3 cellular contexts compared by ENCODE assay signal in genomic region chr20:742156-742555, GRCh38.
TF ChIP-seq lines count a peak whose summit lies in the region.

No MANE protein-coding gene starts in this region.

TF ChIP-seq in HepG2, 621 proteins besides CTCF, POLR2A, EP300 and RAD21:
- 0 out of 2 replicates have a peak, but pooled peaks have one; percentile 21 for TF ChIP-seq ZMYM3 (CRISPR knock-in tag; IDR thresholded peaks at IDR 0.05)
- TF ChIP-seq ZNF768 (CRISPR knock-in tag; IDR thresholded peaks at IDR 0.05), result peak; percentile 83; the same call in 1 of the 2 replicates
- TF ChIP-seq, protein P1, sequence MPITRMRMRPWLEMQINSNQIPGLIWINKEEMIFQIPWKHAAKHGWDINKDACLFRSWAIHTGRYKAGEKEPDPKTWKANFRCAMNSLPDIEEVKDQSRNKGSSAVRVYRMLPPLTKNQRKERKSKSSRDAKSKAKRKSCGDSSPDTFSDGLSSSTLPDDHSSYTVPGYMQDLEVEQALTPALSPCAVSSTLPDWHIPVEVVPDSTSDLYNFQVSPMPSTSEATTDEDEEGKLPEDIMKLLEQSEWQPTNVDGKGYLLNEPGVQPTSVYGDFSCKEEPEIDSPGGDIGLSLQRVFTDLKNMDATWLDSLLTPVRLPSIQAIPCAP (CRISPR knock-in tag; IDR thresholded peaks at IDR 0.05; ENCODE audit: low read depth), result no peak
- no peak for TF ChIP-seq ZBTB39 (CRISPR knock-in tag; IDR thresholded peaks at IDR 0.05)

TF ChIP-seq in HEK293, 187 proteins besides CTCF, POLR2A, EP300 and RAD21:
- 0 out of 2 replicates have a peak, but pooled peaks have one; percentile 80 for TF ChIP-seq ZNF112 (tag by site-specific recombination; IDR thresholded peaks at IDR 0.05)
- TF ChIP-seq GLIS2 (tag by site-specific recombination; IDR thresholded peaks at IDR 0.05), result no peak
- TF ChIP-seq ZNF624 (tag by site-specific recombination; IDR thresholded peaks at IDR 0.05), result no peak
- no peak for TF ChIP-seq ZNF140 (tag by site-specific recombination; IDR thresholded peaks at IDR 0.05)
- TF ChIP-seq ZSCAN18 (tag by site-specific recombination; IDR thresholded peaks at IDR 0.05), result no peak
- no peak for TF ChIP-seq MEIS1 (CRISPR knock-in tag; IDR thresholded peaks at IDR 0.05; ENCODE audit: borderline replicate concordance)

TF ChIP-seq in H1, 55 proteins besides CTCF, POLR2A, EP300 and RAD21:
- TF ChIP-seq KDM1A (IDR thresholded peaks at IDR 0.05; ENCODE audit: borderline replicate concordance, low read length), result peak; percentile 29; the same call in 1 of the 2 replicates
- no peak for TF ChIP-seq YY1 (IDR thresholded peaks at IDR 0.05; ENCODE audit: low read depth, low read length)
- TF ChIP-seq EGR1 (IDR thresholded peaks at IDR 0.05; ENCODE audit: borderline replicate concordance, low read depth, low read length), result no peak
